Comparison of ENCODE assay signal across 7 cellular contexts in genomic region chr13:106533101-106533939, GRCh38. TPM values are rescaled to one million over a fixed set of nuclear protein-coding genes. Genes with fewer than 3 reads are reported as not detected.
DNase-seq lines count a peak whose midpoint lies in the region; ATAC-seq and TF ChIP-seq lines count a peak whose summit lies in the region.

No MANE protein-coding gene starts in this region.

- H3K4me3 ChIP-seq in smooth muscle cell = peak overlapping the region; percentile 84

- TF ChIP-seq CTCF in smooth muscle cell (IDR thresholded peaks at IDR 0.05; ENCODE audit: borderline replicate concordance, insufficient read depth, poor library complexity, severe bottlenecking) = peak; percentile 53

- peak overlapping the region in 1 of 2 donors; percentile 21 for H3K27ac Mint-ChIP-seq in T-cell

- H3K9me3 ChIP-seq in smooth muscle cell (replicated peaks; ENCODE audit: low read depth) = no peaks in the 10 kb centered on the region

- CTCF ChIA-PET in T-cell (lab: Charles Lee) = interaction anchor here (0.5 to 1.2 kb wide), 3 partner anchors 9 to 114 kb away, joined by 3 to 5 read pairs (median 3); no protein-coding TSS in a partner anchor

- H2AFZ ChIP-seq in smooth muscle cell (ENCODE audit: low read depth) = peak overlapping the region; percentile 65

- peak overlapping the region; percentile 58 to 90 (median 68) for H3K4me3 Mint-ChIP-seq in T-cell

- peaks cover 64% of the 10 kb centered on the region for H3K79me2 ChIP-seq in smooth muscle cell (ENCODE audit: low read depth)

- peak overlapping the region; percentile 87 for H3K27ac ChIP-seq in smooth muscle cell (ENCODE audit: low read depth)

- no peaks in the 10 kb centered on the region for H3K36me3 Mint-ChIP-seq in T-cell

- in situ Hi-C loops in G401 (cut with HindIII; ENCODE audit: low sequenced_read_pairs) = no loop called here

- peak overlapping the region; percentile 78 for H3K9ac ChIP-seq in smooth muscle cell (ENCODE audit: low read depth)

- DNase-seq in G401 (ENCODE audit: low spot score) (peak; percentile 77), M059J (ENCODE audit: low read depth) (peak; percentile 75), T-cell (peak in 5 of 34 experiments; percentile 1 to 9 (median 2)), dedifferentiated amniotic fluid mesenchymal stem cell (ENCODE audit: extremely low spot score) (peak; percentile 75), kidney tubule cell (ENCODE audit: low spot score) (peak; percentile 85), smooth muscle cell (lab: John Stamatoyannopoulos, UW; ENCODE audit: unreplicated experiment) (peak; percentile 56)

- no peaks in the 10 kb centered on the region for H3K9me3 Mint-ChIP-seq in T-cell

- WGBS in smooth muscle cell (ENCODE audit: low lambda C conversion rate) = 3% methylated on average over 30 of the region's 44 CpGs

- peaks cover 36% of the 10 kb centered on the region for H3K4me1 ChIP-seq in smooth muscle cell (ENCODE audit: low read depth)

- peaks cover 42 to 53% of the 10 kb centered on the region in 2 donors for H3K27me3 Mint-ChIP-seq in T-cell

- POLR2A ChIA-PET in T-cell (lab: Charles Lee) = interaction anchor here in 1 of 2 donors (0.5 to 0.7 kb wide), 2 partner anchors 386 to 1846 kb away, joined by 4 read pairs; no protein-coding TSS in a partner anchor

- peak overlapping the region; percentile 95 for H3K4me2 ChIP-seq in smooth muscle cell

- H3K27me3 ChIP-seq in smooth muscle cell (ENCODE audit: low read depth) = no peaks in the 10 kb centered on the region

- H3K4me1 Mint-ChIP-seq in T-cell = peaks cover 21 to 25% (median 21%) of the 10 kb centered on the region in 3 donors

- H3F3A ChIP-seq in smooth muscle cell (ENCODE audit: low read depth) = peaks cover 6% of the 10 kb centered on the region

- H3K36me3 ChIP-seq in smooth muscle cell (ENCODE audit: low read depth) = no peaks in the 10 kb centered on the region

- no peak for ATAC-seq in T-cell (replicated peaks in 1 of 4)
- no peak for ATAC-seq in HG03108 (IDR thresholded peaks at IDR 0.05; ENCODE audit: unreplicated experiment)

- peaks cover 28% of the 10 kb centered on the region for H4K20me1 ChIP-seq in smooth muscle cell (ENCODE audit: low read depth)

RNA-seq across cellular contexts. Expression of gene EFNB2, which starts 2.1 kb away (rescaled TPM):
- total RNA-seq in G401 (2014; rRNA removed; shearing (Covaris generic)) = 0.74 and 2.7 TPM in 2 replicates
- 16.9 and 32.2 TPM in 2 replicates for total RNA-seq in M059J (2014; rRNA removed; shearing (Covaris generic))
- under 1 TPM; 0.18 to 0.47 (median 0.33) TPM for total RNA-seq in T-cell
- total RNA-seq in smooth muscle cell = 35.0 and 42.0 TPM in 2 replicates
- polyA plus RNA-seq in smooth muscle cell = 15.5 and 38.8 TPM in 2 replicates

RNA-seq across cellular contexts. Expression of gene ARGLU1, which starts 34.6 kb away (rescaled TPM):
- 38.3 and 83.7 TPM in 2 replicates for total RNA-seq in G401 (2014; rRNA removed; shearing (Covaris generic))
- total RNA-seq in M059J (2014; rRNA removed; shearing (Covaris generic)) = 7.0 and 15.2 TPM in 2 replicates
- total RNA-seq in T-cell (100 to 1,000 TPM; 158 to 197 (median 184) TPM), smooth muscle cell (43.6 and 78.7 TPM in 2 replicates)
- polyA plus RNA-seq in smooth muscle cell = 36.5 and 45.8 TPM in 2 replicates
